8 cellular contexts compared by ENCODE assay signal in genomic region chr6:32129297-32130088, GRCh38. TPM values are rescaled to one million over a fixed set of nuclear protein-coding genes. Genes with fewer than 3 reads are reported as not detected.
DNase-seq lines count a peak whose midpoint lies in the region; ATAC-seq and TF ChIP-seq lines count a peak whose summit lies in the region.

No MANE protein-coding gene starts in this region.

- TF ChIP-seq CTCF in esophagus squamous epithelium (IDR thresholded peaks at IDR 0.05) (no peak), osteoblast (IDR thresholded peaks at IDR 0.05; ENCODE audit: extremely low read depth, low read depth, low read length) (no peak)

- H4K20me1 ChIP-seq in osteoblast (ENCODE audit: insufficient read depth, low read length): no peaks in the 10 kb centered on the region

- H3K4me2 ChIP-seq in osteoblast (ENCODE audit: insufficient read depth, low read length): peak overlapping the region; percentile 99

- H3K9me3 ChIP-seq in SJCRH30 (replicated peaks) (no peaks in the 10 kb centered on the region), esophagus squamous epithelium (no peaks in the 10 kb centered on the region), osteoblast (ENCODE audit: low read depth, low read length) (no peaks in the 10 kb centered on the region)

- H2AFZ ChIP-seq in osteoblast (ENCODE audit: low read length): peak overlapping the region; percentile 88

- H3K27me3 ChIP-seq in SJCRH30 (no peaks in the 10 kb centered on the region), esophagus squamous epithelium (no peaks in the 10 kb centered on the region), osteoblast (ENCODE audit: insufficient read depth, low read length) (no peaks in the 10 kb centered on the region)

- intact Hi-C loops in esophagus squamous epithelium (cut with DNase I): no loop called here

- H3K4me3 ChIP-seq in SJCRH30: peak overlapping the region; percentile 65
- H3K4me3 ChIP-seq in esophagus squamous epithelium: peak overlapping the region; percentile 42 to 95 (median 75)
- peak overlapping the region; percentile 95 for H3K4me3 ChIP-seq in osteoblast (ENCODE audit: insufficient read depth, low read length)

- H3K27ac ChIP-seq in SJCRH30 (peak overlapping the region; percentile 50; the same call in 1 of the 2 replicates), esophagus squamous epithelium (peak overlapping the region; percentile 85 to 98 (median 96)), osteoblast (ENCODE audit: low read depth, low read length) (peak overlapping the region; percentile 55)

- H3K79me2 ChIP-seq in osteoblast (ENCODE audit: insufficient read depth, low read length): peaks cover 35% of the 10 kb centered on the region

- WGBS in esophagus squamous epithelium, 2 donors: 8 to 12% methylated on average over 14 to 16 of the region's 22 CpGs

- H3K4me1 ChIP-seq in SJCRH30 (peaks cover 3% of the 10 kb centered on the region; the same call in 1 of the 2 replicates), esophagus squamous epithelium (peaks cover 28 to 68% (median 31%) of the 10 kb centered on the region in 3 donors), osteoblast (ENCODE audit: insufficient read depth, low read length) (peaks cover 33% of the 10 kb centered on the region)

- TF ChIP-seq POLR2A in esophagus squamous epithelium (IDR thresholded peaks at IDR 0.05): no peak

- peak; percentile 19 for DNase-seq in NCI-H748 treated with DMSO at 0.1 percent for 48 hours (lab: John Stamatoyannopoulos, UW)
- no peak for DNase-seq in NCI-H748 (lab: John Stamatoyannopoulos, UW; ENCODE audit: unreplicated experiment)
- no peak for DNase-seq in SJCRH30
- no peak for DNase-seq in esophagus squamous epithelium (lab: John Stamatoyannopoulos, UW)
- no peak for DNase-seq in osteoblast (ENCODE audit: insufficient read length, low spot score, missing footprints)
- no peak for DNase-seq in activated effector memory CD4-positive, alpha-beta T cell treated with anti-CD3 and anti-CD28 coated beads, Interleukin-2, amount 50 U/mL, for 16 hours
- DNase-seq in H4 (ENCODE audit: low spot score): no peak

- H3K36me3 ChIP-seq in SJCRH30 (0 out of 2 replicates have a peak, but pooled peaks cover 3% of the 10 kb centered on the region), esophagus squamous epithelium (peaks cover 0 to 24% (median 18%) of the 10 kb centered on the region in 3 donors), osteoblast (ENCODE audit: insufficient read depth, low read length) (peaks cover 10% of the 10 kb centered on the region)

- no peak for ATAC-seq in GM19328 (IDR thresholded peaks at IDR 0.05; ENCODE audit: unreplicated experiment)

RNA-seq across cellular contexts. Expression of gene FKBPL, which starts 0.6 kb away (rescaled TPM):
- total RNA-seq in SJCRH30 (2014; rRNA removed; shearing (Covaris generic)): 8.2 and 8.7 TPM in 2 replicates
- total RNA-seq in esophagus squamous epithelium: 10 to 100 TPM in 1 of 4 donors, 1 to 10 TPM in 3; 5.9 to 16.7 (median 6.8) TPM
- 9.8 and 11.5 TPM in 2 replicates for total RNA-seq in osteoblast
- 11.7 and 14.2 TPM in 2 replicates for total RNA-seq in H4 (2014; rRNA removed; shearing (Covaris generic))

RNA-seq across cellular contexts. Expression of gene ATF6B, which starts 1.4 kb away (rescaled TPM):
- total RNA-seq in SJCRH30 (2014; rRNA removed; shearing (Covaris generic)): 26.1 and 33.0 TPM in 2 replicates
- total RNA-seq in esophagus squamous epithelium (10 to 100 TPM; 27.3 to 45.4 (median 30.0) TPM), osteoblast (27.5 and 30.1 TPM in 2 replicates)
- 17.1 and 23.4 TPM in 2 replicates for total RNA-seq in H4 (2014; rRNA removed; shearing (Covaris generic))

RNA-seq across cellular contexts. Expression of gene TNXB, which starts 20.4 kb away (rescaled TPM):
- 1.6 and 3.3 TPM in 2 replicates for total RNA-seq in SJCRH30 (2014; rRNA removed; shearing (Covaris generic))
- total RNA-seq in esophagus squamous epithelium: 100 to 1,000 TPM in 1 of 4 donors, 10 to 100 TPM in 3; 10.5 to 102 (median 31.0) TPM
- 8.3 and 11.9 TPM in 2 replicates for total RNA-seq in osteoblast
- total RNA-seq in H4 (2014; rRNA removed; shearing (Covaris generic)): 0.06 and 0.29 TPM in 2 replicates

RNA-seq across cellular contexts. Expression of gene PRRT1, which starts 22.2 kb away (rescaled TPM):
- 0.25 and 0.30 TPM in 2 replicates for total RNA-seq in SJCRH30 (2014; rRNA removed; shearing (Covaris generic))
- total RNA-seq in esophagus squamous epithelium (under 1 TPM in 3 of 4 donors, not detected in 1; 0.35 to 0.87 (median 0.57) TPM), osteoblast (under 0.01 TPM in 1 of 2 replicates, not detected in the other)
- total RNA-seq in H4 (2014; rRNA removed; shearing (Covaris generic)): 0.10 TPM in 1 of 2 replicates, not detected in the other

RNA-seq across cellular contexts. Expression of gene PPT2, which starts 24.4 kb away (rescaled TPM):
- total RNA-seq in SJCRH30 (2014; rRNA removed; shearing (Covaris generic)): 120 and 150 TPM in 2 replicates
- total RNA-seq in esophagus squamous epithelium (100 to 1,000 TPM in 1 of 4 donors, 10 to 100 TPM in 3; 17.3 to 133 (median 23.7) TPM), osteoblast (6.5 and 8.3 TPM in 2 replicates)
- 19.3 and 25.7 TPM in 2 replicates for total RNA-seq in H4 (2014; rRNA removed; shearing (Covaris generic))
